ENCODE assay signal across 1 cellular context in the genomic region with DNA sequence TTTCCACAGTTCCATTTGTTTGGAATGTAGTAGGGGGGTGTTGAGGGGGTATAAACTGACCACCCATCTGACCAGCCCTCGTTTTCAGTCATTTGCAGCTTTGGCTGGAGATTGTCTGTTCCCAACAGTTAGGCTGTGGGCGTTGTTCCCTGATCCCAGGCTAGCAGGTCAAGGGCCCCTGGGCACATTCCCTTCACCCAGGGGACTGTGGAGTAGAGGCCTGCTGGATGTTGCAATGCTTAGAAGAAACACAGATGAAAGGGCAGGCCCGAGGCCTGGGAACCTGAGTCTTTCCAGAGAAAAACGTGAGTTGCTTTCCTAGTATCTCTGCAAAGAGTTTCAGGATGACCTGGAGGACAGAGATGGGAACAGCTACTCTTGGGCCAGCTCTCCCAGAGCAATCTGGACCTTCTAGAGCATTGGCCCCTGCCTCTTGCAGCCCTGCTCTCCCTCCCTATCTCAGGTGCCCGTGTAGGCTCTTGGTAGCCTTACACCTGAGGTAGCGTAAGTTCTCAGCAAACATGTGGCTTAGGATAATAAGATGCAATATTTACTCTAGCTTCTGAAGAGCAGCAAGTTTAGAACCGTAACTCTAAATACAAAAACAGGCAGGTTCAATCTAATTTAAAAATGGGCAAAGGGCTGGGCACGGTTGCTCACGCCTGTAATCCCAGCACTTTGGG.
A peak's percentile ranks its signal among the peaks of the same experiment; 100 is the strongest.
TF ChIP-seq lines count a peak whose summit lies in the region.

No MANE protein-coding gene starts in this region.

TF ChIP-seq in HepG2, 621 proteins besides CTCF, POLR2A, EP300 and RAD21 (continued from another document and continues in another):
- TF ChIP-seq ZNF280B (CRISPR knock-in tag; IDR thresholded peaks at IDR 0.05; ENCODE audit: borderline replicate concordance) (no peak), RNF2 (conservative IDR thresholded peaks at IDR 0.05; ENCODE audit: low read depth) (no peak), ZNF33A (CRISPR knock-in tag; IDR thresholded peaks at IDR 0.05; ENCODE audit: borderline replicate concordance) (no peak), ZNF674 (CRISPR knock-in tag; IDR thresholded peaks at IDR 0.05; ENCODE audit: low read depth) (no peak), ZNF576 (CRISPR knock-in tag; IDR thresholded peaks at IDR 0.05) (no peak), SNAPC4 (CRISPR knock-in tag; IDR thresholded peaks at IDR 0.05) (no peak), DNMT3B (CRISPR knock-in tag; conservative IDR thresholded peaks at IDR 0.05) (no peak), ZNF281 (CRISPR knock-in tag; IDR thresholded peaks at IDR 0.05; ENCODE audit: borderline replicate concordance) (no peak), WIZ (CRISPR knock-in tag; IDR thresholded peaks at IDR 0.05) (no peak), NFE2L2 (IDR thresholded peaks at IDR 0.05; ENCODE audit: low read length) (no peak), PITX1 (CRISPR knock-in tag; IDR thresholded peaks at IDR 0.05) (0 out of 2 replicates have a peak, but pooled peaks have one; percentile 24), ZFY (CRISPR knock-in tag; IDR thresholded peaks at IDR 0.05) (peak; percentile 71), SNRNP70 (IDR thresholded peaks at IDR 0.05; ENCODE audit: low read depth, low read length) (no peak), PHF8 (CRISPR knock-in tag; IDR thresholded peaks at IDR 0.05) (peak; percentile 22; the same call in 1 of the 2 replicates)
- TF ChIP-seq, protein P1, sequence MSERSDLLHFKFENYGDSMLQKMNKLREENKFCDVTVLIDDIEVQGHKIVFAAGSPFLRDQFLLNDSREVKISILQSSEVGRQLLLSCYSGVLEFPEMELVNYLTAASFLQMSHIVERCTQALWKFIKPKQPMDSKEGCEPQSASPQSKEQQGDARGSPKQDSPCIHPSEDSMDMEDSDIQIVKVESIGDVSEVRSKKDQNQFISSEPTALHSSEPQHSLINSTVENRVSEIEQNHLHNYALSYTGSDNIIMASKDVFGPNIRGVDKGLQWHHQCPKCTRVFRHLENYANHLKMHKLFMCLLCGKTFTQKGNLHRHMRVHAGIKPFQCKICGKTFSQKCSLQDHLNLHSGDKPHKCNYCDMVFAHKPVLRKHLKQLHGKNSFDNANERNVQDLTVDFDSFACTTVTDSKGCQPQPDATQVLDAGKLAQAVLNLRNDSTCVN (CRISPR knock-in tag; IDR thresholded peaks at IDR 0.05; ENCODE audit: borderline replicate concordance), result peak; percentile 42; the same call in 1 of the 2 replicates
- TF ChIP-seq, protein P2, sequence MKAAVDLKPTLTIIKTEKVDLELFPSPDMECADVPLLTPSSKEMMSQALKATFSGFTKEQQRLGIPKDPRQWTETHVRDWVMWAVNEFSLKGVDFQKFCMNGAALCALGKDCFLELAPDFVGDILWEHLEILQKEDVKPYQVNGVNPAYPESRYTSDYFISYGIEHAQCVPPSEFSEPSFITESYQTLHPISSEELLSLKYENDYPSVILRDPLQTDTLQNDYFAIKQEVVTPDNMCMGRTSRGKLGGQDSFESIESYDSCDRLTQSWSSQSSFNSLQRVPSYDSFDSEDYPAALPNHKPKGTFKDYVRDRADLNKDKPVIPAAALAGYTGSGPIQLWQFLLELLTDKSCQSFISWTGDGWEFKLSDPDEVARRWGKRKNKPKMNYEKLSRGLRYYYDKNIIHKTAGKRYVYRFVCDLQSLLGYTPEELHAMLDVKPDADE (CRISPR knock-in tag; IDR thresholded peaks at IDR 0.05), result no peak
- TF ChIP-seq, protein P3, sequence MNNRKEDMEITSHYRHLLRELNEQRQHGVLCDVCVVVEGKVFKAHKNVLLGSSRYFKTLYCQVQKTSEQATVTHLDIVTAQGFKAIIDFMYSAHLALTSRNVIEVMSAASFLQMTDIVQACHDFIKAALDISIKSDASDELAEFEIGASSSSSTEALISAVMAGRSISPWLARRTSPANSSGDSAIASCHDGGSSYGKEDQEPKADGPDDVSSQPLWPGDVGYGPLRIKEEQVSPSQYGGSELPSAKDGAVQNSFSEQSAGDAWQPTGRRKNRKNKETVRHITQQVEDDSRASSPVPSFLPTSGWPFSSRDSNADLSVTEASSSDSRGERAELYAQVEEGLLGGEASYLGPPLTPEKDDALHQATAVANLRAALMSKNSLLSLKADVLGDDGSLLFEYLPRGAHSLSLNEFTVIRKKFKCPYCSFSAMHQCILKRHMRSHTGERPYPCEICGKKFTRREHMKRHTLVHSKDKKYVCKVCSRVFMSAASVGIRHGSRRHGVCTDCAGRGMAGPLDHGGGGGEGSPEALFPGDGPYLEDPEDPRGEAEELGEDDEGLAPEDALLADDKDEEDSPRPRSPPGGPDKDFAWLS (CRISPR knock-in tag; IDR thresholded peaks at IDR 0.05; ENCODE audit: borderline replicate concordance), result no peak
- TF ChIP-seq, protein P4, sequence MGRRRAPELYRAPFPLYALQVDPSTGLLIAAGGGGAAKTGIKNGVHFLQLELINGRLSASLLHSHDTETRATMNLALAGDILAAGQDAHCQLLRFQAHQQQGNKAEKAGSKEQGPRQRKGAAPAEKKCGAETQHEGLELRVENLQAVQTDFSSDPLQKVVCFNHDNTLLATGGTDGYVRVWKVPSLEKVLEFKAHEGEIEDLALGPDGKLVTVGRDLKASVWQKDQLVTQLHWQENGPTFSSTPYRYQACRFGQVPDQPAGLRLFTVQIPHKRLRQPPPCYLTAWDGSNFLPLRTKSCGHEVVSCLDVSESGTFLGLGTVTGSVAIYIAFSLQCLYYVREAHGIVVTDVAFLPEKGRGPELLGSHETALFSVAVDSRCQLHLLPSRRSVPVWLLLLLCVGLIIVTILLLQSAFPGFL (CRISPR knock-in tag; IDR thresholded peaks at IDR 0.05), result no peak
- TF ChIP-seq, protein P5, sequence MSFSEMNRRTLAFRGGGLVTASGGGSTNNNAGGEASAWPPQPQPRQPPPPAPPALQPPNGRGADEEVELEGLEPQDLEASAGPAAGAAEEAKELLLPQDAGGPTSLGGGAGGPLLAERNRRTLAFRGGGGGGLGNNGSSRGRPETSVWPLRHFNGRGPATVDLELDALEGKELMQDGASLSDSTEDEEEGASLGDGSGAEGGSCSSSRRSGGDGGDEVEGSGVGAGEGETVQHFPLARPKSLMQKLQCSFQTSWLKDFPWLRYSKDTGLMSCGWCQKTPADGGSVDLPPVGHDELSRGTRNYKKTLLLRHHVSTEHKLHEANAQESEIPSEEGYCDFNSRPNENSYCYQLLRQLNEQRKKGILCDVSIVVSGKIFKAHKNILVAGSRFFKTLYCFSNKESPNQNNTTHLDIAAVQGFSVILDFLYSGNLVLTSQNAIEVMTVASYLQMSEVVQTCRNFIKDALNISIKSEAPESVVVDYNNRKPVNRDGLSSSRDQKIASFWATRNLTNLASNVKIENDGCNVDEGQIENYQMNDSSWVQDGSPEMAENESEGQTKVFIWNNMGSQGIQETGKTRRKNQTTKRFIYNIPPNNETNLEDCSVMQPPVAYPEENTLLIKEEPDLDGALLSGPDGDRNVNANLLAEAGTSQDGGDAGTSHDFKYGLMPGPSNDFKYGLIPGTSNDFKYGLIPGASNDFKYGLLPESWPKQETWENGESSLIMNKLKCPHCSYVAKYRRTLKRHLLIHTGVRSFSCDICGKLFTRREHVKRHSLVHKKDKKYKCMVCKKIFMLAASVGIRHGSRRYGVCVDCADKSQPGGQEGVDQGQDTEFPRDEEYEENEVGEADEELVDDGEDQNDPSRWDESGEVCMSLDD (CRISPR knock-in tag; IDR thresholded peaks at IDR 0.05; ENCODE audit: borderline replicate concordance), result no peak
- TF ChIP-seq, protein P6, sequence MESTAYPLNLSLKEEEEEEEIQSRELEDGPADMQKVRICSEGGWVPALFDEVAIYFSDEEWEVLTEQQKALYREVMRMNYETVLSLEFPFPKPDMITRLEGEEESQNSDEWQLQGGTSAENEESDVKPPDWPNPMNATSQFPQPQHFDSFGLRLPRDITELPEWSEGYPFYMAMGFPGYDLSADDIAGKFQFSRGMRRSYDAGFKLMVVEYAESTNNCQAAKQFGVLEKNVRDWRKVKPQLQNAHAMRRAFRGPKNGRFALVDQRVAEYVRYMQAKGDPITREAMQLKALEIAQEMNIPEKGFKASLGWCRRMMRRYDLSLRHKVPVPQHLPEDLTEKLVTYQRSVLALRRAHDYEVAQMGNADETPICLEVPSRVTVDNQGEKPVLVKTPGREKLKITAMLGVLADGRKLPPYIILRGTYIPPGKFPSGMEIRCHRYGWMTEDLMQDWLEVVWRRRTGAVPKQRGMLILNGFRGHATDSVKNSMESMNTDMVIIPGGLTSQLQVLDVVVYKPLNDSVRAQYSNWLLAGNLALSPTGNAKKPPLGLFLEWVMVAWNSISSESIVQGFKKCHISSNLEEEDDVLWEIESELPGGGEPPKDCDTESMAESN (CRISPR knock-in tag; conservative IDR thresholded peaks at IDR 0.05), result peak; percentile 58; the same call in 1 of the 2 replicates
- TF ChIP-seq, protein P7, sequence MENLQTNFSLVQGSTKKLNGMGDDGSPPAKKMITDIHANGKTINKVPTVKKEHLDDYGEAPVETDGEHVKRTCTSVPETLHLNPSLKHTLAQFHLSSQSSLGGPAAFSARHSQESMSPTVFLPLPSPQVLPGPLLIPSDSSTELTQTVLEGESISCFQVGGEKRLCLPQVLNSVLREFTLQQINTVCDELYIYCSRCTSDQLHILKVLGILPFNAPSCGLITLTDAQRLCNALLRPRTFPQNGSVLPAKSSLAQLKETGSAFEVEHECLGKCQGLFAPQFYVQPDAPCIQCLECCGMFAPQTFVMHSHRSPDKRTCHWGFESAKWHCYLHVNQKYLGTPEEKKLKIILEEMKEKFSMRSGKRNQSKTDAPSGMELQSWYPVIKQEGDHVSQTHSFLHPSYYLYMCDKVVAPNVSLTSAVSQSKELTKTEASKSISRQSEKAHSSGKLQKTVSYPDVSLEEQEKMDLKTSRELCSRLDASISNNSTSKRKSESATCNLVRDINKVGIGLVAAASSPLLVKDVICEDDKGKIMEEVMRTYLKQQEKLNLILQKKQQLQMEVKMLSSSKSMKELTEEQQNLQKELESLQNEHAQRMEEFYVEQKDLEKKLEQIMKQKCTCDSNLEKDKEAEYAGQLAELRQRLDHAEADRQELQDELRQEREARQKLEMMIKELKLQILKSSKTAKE (CRISPR knock-in tag; IDR thresholded peaks at IDR 0.05; ENCODE audit: borderline replicate concordance), result no peak
